Comparison of ENCODE assay signal across 22 cellular contexts in genomic region chr3:10763817-10764313, GRCh38. TPM values are rescaled to one million over a fixed set of nuclear protein-coding genes. Genes with fewer than 3 reads are reported as not detected.
DNase-seq lines count a peak whose midpoint lies in the region; ATAC-seq and TF ChIP-seq lines count a peak whose summit lies in the region.
"Had no signal": no experiment of that assay in that cellular context is flagged by ENCODE, and none has a peak within 500 bp of the region (broad histone marks: within the 10 kb centered on the region; RNA-seq: fewer than 3 reads in every experiment).

No MANE protein-coding gene starts in this region.

- no peak overlapping the region for H3K27ac Mint-ChIP-seq in GM23338
- H3K27ac Mint-ChIP-seq in neural progenitor cell = peak overlapping the region; percentile 40
- H3K27ac Mint-ChIP-seq: CD4-positive, alpha-beta memory T cell had no signal

- H3K9me2 ChIP-seq in GM23338 (ENCODE audit: insufficient read depth) = no peaks in the 10 kb centered on the region

- TF ChIP-seq CTCF in GM23338 (conservative IDR thresholded peaks at IDR 0.05; ENCODE audit: low read depth in 2 of 2) = no peak
- no peak for TF ChIP-seq CTCF in dorsolateral prefrontal cortex (IDR thresholded peaks at IDR 0.05 in 54 of 56, conservative IDR thresholded peaks at IDR 0.05 in 2 of 56; ENCODE audit: low read depth in 1 of 56, partially characterized antibody in 56 of 56)
- no peak for TF ChIP-seq CTCF in neural progenitor cell (IDR thresholded peaks at IDR 0.05)

- H3K9me3 Mint-ChIP-seq in GM23338 (no peaks in the 10 kb centered on the region), neural progenitor cell (no peaks in the 10 kb centered on the region)
- H3K9me3 Mint-ChIP-seq: CD4-positive, alpha-beta memory T cell; H9 had no signal

- no peak overlapping the region for H3K9ac ChIP-seq in neural progenitor cell
- H3K9ac ChIP-seq: BLaER1, KMS-11 had no signal

- no peaks in the 10 kb centered on the region for H3F3A ChIP-seq in GM23338 (replicated peaks; ENCODE audit: low read depth)
- H3F3A ChIP-seq in neural progenitor cell (ENCODE audit: low read depth) = no peaks in the 10 kb centered on the region

- H3K36me3 Mint-ChIP-seq in GM23338 (ENCODE audit: low read depth) = no peaks in the 10 kb centered on the region
- no peaks in the 10 kb centered on the region for H3K36me3 Mint-ChIP-seq in neural progenitor cell
- H3K36me3 Mint-ChIP-seq: CD4-positive, alpha-beta memory T cell had no signal

- peaks cover 15% of the 10 kb centered on the region for H3K4me1 Mint-ChIP-seq in GM23338
- H3K4me1 Mint-ChIP-seq in neural progenitor cell = peaks cover 25% of the 10 kb centered on the region
- H3K4me1 Mint-ChIP-seq: CD4-positive, alpha-beta memory T cell had no signal

- H3K4me1 ChIP-seq in GM23338 (ENCODE audit: insufficient read depth) (no peaks in the 10 kb centered on the region; the same call in 1 of the 2 replicates), neural progenitor cell (peaks cover 10% of the 10 kb centered on the region)
- H3K4me1 ChIP-seq: A549, SJCRH30 had no signal

- H2AFZ ChIP-seq in GM23338 = peak overlapping the region; percentile 72; the same call in 1 of the 2 replicates
- H2AFZ ChIP-seq in neural progenitor cell (replicated peaks) = peak overlapping the region; percentile 97
- H2AFZ ChIP-seq: PC-9 had no signal

- H3K27me3 ChIP-seq in GM23338 (ENCODE audit: insufficient read depth) = no peaks in the 10 kb centered on the region
- no peaks in the 10 kb centered on the region for H3K27me3 ChIP-seq in dorsolateral prefrontal cortex
- H3K27me3 ChIP-seq in neural progenitor cell = no peaks in the 10 kb centered on the region
- H3K27me3 ChIP-seq: BLaER1 had no signal

- no peak overlapping the region for H3K4me3 Mint-ChIP-seq in GM23338
- H3K4me3 Mint-ChIP-seq in neural progenitor cell = peak overlapping the region; percentile 70
- H3K4me3 Mint-ChIP-seq: CD4-positive, alpha-beta memory T cell; H9 had no signal

- H4K20me1 ChIP-seq in GM23338 (replicated peaks; ENCODE audit: insufficient read depth) = no peaks in the 10 kb centered on the region
- H4K20me1 ChIP-seq in neural progenitor cell (ENCODE audit: low read depth) = no peaks in the 10 kb centered on the region
- H4K20me1 ChIP-seq: BLaER1 had no signal

- peaks cover 3% of the 10 kb centered on the region for H3K27me3 Mint-ChIP-seq in GM23338 (ENCODE audit: insufficient read depth, low read depth, poor library complexity)
- H3K27me3 Mint-ChIP-seq in neural progenitor cell (ENCODE audit: insufficient read depth, low read depth) = peaks cover 17% of the 10 kb centered on the region

- H3K27ac ChIP-seq in GM23338 (ENCODE audit: low read depth) = no peak overlapping the region
- H3K27ac ChIP-seq in angular gyrus (ENCODE audit: low read depth, low read length) = peak overlapping the region; percentile 87
- peak overlapping the region; percentile 43 to 94 (median 85) for H3K27ac ChIP-seq in dorsolateral prefrontal cortex
- H3K27ac ChIP-seq in neural progenitor cell = no peak overlapping the region
- H3K27ac ChIP-seq: A549, BLaER1, KMS-11, PC-9, SJCRH30 had no signal

- no peaks in the 10 kb centered on the region for H3K9me3 ChIP-seq in neural progenitor cell (ENCODE audit: low read depth)
- H3K9me3 ChIP-seq: A549, BLaER1, SJCRH30 had no signal

- no peak overlapping the region for H3K4me3 ChIP-seq in GM23338
- H3K4me3 ChIP-seq in dorsolateral prefrontal cortex = peak overlapping the region in 4 of 59 donors; percentile 5 to 20 (median 12)
- H3K4me3 ChIP-seq in neural progenitor cell = no peak overlapping the region
- H3K4me3 ChIP-seq: A549, BLaER1, GM12878, PC-9, SJCRH30 had no signal

- intact Hi-C loops in dorsolateral prefrontal cortex (cut with DNase I) = no loop called here

- ATAC-seq in GM23338 = peak; percentile 42
- ATAC-seq in GM18520 (IDR thresholded peaks at IDR 0.05; ENCODE audit: unreplicated experiment) = no peak
- ATAC-seq: A549, GM12878 had no signal

- no peak overlapping the region for H3K4me2 ChIP-seq in GM23338
- peak overlapping the region; percentile 43 for H3K4me2 ChIP-seq in neural progenitor cell
- H3K4me2 ChIP-seq: A549, BLaER1, KMS-11, PC-9 had no signal

- no peaks in the 10 kb centered on the region for H3K79me2 ChIP-seq in GM23338 (replicated peaks; ENCODE audit: insufficient read depth)
- H3K79me2 ChIP-seq in neural progenitor cell (ENCODE audit: low read depth) = no peaks in the 10 kb centered on the region

- DNase-seq in GM23338 (ENCODE audit: low spot score) = no peak
- no peak for DNase-seq in dorsolateral prefrontal cortex
- no peak for DNase-seq in neural progenitor cell (ENCODE audit: low spot score)
- DNase-seq in cerebellar nuclear complex (lab: John Stamatoyannopoulos, UW) = no peak
- DNase-seq in NCI-H446 treated with DMSO at 0.1 percent for 48 hours (lab: John Stamatoyannopoulos, UW) = no peak
- no peak for DNase-seq in NCI-H774 (lab: John Stamatoyannopoulos, UW)
- DNase-seq: CD4-positive, alpha-beta memory T cell; DMS153; GF-D8; NCI-H1417 treated with DMSO at 0.1 percent for 48 hours; NCI-H187 treated with DMSO at 0.1 percent for 48 hours; NCI-H2227 treated with DMSO at 0.1 percent for 48 hours; NCI-H524 treated with DMSO at 0.1 percent for 48 hours; PC-9; SJCRH30 had no signal

- H3K36me3 ChIP-seq in GM23338 (ENCODE audit: insufficient read depth) = no peaks in the 10 kb centered on the region
- no peaks in the 10 kb centered on the region for H3K36me3 ChIP-seq in neural progenitor cell
- H3K36me3 ChIP-seq: BLaER1, SJCRH30 had no signal

TF ChIP-seq in GM23338, 12 proteins besides CTCF, POLR2A, EP300 and RAD21 (continues in another document):
- no peak for TF ChIP-seq STAT1 (IDR thresholded peaks at IDR 0.05; ENCODE audit: unreplicated experiment)
- no peak for TF ChIP-seq ZNF114 (CRISPR knock-in tag; IDR thresholded peaks at IDR 0.05)
- no peak for TF ChIP-seq JUNB (IDR thresholded peaks at IDR 0.05; ENCODE audit: unreplicated experiment)
- no peak for TF ChIP-seq EZH2 (IDR thresholded peaks at IDR 0.05; ENCODE audit: low read depth, unreplicated experiment)
- no peak for TF ChIP-seq POLR2AphosphoS5 (IDR thresholded peaks at IDR 0.05; ENCODE audit: low read depth)
- TF ChIP-seq ETS1 (IDR thresholded peaks at IDR 0.05) = no peak
- no peak for TF ChIP-seq ZNF331 (CRISPR knock-in tag; IDR thresholded peaks at IDR 0.05; ENCODE audit: low read depth)
- TF ChIP-seq CREB1 (CRISPR knock-in tag; IDR thresholded peaks at IDR 0.05; ENCODE audit: low read depth) = no peak
- TF ChIP-seq, protein P1, sequence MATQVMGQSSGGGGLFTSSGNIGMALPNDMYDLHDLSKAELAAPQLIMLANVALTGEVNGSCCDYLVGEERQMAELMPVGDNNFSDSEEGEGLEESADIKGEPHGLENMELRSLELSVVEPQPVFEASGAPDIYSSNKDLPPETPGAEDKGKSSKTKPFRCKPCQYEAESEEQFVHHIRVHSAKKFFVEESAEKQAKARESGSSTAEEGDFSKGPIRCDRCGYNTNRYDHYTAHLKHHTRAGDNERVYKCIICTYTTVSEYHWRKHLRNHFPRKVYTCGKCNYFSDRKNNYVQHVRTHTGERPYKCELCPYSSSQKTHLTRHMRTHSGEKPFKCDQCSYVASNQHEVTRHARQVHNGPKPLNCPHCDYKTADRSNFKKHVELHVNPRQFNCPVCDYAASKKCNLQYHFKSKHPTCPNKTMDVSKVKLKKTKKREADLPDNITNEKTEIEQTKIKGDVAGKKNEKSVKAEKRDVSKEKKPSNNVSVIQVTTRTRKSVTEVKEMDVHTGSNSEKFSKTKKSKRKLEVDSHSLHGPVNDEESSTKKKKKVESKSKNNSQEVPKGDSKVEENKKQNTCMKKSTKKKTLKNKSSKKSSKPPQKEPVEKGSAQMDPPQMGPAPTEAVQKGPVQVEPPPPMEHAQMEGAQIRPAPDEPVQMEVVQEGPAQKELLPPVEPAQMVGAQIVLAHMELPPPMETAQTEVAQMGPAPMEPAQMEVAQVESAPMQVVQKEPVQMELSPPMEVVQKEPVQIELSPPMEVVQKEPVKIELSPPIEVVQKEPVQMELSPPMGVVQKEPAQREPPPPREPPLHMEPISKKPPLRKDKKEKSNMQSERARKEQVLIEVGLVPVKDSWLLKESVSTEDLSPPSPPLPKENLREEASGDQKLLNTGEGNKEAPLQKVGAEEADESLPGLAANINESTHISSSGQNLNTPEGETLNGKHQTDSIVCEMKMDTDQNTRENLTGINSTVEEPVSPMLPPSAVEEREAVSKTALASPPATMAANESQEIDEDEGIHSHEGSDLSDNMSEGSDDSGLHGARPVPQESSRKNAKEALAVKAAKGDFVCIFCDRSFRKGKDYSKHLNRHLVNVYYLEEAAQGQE (IDR thresholded peaks at IDR 0.05; ENCODE audit: unreplicated experiment) = no peak
- TF ChIP-seq EZH2phosphoT487 (IDR thresholded peaks at IDR 0.05; ENCODE audit: unreplicated experiment) = no peak
- TF ChIP-seq NANOG (IDR thresholded peaks at IDR 0.05; ENCODE audit: borderline replicate concordance) = no peak

RNA-seq across cellular contexts. Expression of gene SLC6A11, which starts 52.2 kb away (rescaled TPM):
- total RNA-seq in GM23338 (2014; rRNA removed; shearing (Covaris generic)) = 1.1 and 1.2 TPM in 2 replicates
- 0.47 and 0.64 TPM in 2 replicates for polyA plus RNA-seq in GM23338 (2016; fragmentation: Nextera tagmentation; extraction: Ambion mirVana)
- 10 to 100 TPM in 119 of 120 experiments, 1 to 10 TPM in 1; 9.3 to 93.6 (median 35.0) TPM for total RNA-seq in dorsolateral prefrontal cortex
- 0.86 and 1.2 TPM in 2 replicates for total RNA-seq in neural progenitor cell (ENCODE audit: low replicate concordance)
- total RNA-seq: CD4-positive, alpha-beta memory T cell; GM12878; PC-9; SJCRH30 had no signal
- polyA plus RNA-seq: CD4-positive, alpha-beta memory T cell; GM12878 had no signal

Comparison
In these comparisons a context has a peak if more than half of its experiments do, and no peak if none do; other contexts are left out.
1. H3K27ac ChIP-seq: peak in angular gyrus (single experiment) and dorsolateral prefrontal cortex (59 of 59); none in GM23338 (single experiment) and neural progenitor cell (single experiment).